Comparison of ENCODE assay signal across 7 cellular contexts in the genomic region with DNA sequence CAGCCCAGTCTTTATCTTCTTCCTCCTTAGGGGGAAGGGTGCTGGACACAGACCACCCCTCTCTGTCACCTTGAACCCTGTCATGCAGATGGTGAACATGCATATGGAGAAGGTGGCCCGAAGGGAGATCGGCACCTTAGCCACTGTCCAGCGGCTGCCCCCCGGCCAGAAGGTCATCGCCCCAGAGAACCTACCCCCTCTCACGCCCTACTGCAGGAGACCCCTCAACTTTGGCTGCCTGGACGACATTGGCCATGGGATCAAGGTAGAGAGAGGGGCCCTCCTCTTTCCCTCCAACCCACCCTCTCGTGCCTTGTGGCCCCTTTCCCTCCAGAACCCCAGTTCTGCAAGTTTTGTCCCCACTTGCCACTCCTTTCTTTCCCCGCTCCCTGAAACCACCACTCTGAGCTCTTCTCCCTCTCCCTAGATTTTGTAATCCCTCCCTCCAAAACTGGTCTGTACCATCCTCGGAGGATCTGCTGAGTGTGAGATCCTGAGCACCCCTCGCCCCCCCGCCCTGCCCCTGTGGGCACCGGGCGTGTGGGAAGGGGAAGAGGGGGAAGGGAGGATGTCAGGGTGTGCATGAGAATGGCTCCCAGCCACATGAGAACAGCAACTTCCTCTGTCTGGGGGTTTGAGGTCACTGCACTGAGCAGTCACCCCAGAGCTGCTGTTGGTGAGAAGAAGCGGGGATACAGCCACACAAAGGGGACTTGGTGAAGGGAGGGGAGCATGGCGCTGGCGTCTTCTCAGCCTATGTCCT. TPM values are rescaled to one million over a fixed set of nuclear protein-coding genes. Genes with fewer than 3 reads are reported as not detected.
DNase-seq lines count a peak whose midpoint lies in the region; ATAC-seq, FAIRE-seq and TF ChIP-seq lines count a peak whose summit lies in the region.

No MANE protein-coding gene starts in this region.

- peak overlapping the region; percentile 21 for H3K27ac ChIP-seq in vagina

- DNase-seq in GM19239 (ENCODE audit: insufficient read length, low spot score) (peak; percentile 82), left lobe of liver (ENCODE audit: low spot score) (no peak), vagina (ENCODE audit: extremely low spot score in 2 of 2) (no peak), dermis blood vessel endothelial cell (no peak)
- DNase-seq in activated CD8-positive, alpha-beta memory T cell treated with anti-CD3 and anti-CD28 coated beads, Interleukin-2, amount 50 U/mL, for 1 hour (ENCODE audit: extremely low read depth): peak; percentile 71

- H3K27me3 Mint-ChIP-seq in IgD-negative memory B cell: no peaks in the 10 kb centered on the region

- ATAC-seq in left lobe of liver: peak; percentile 44
- ATAC-seq in HG02970 (IDR thresholded peaks at IDR 0.05; ENCODE audit: low FRiP score, unreplicated experiment): no peak

- peaks cover 27% of the 10 kb centered on the region for H3K4me1 ChIP-seq in vagina

- TF ChIP-seq CTCF in vagina (IDR thresholded peaks at IDR 0.05): no peak

- H3K27me3 ChIP-seq in vagina: no peaks in the 10 kb centered on the region

- H3K4me3 Mint-ChIP-seq in IgD-negative memory B cell: peak overlapping the region; percentile 67 to 94 (median 80)

- H3K9me3 ChIP-seq in vagina: no peaks in the 10 kb centered on the region

- no peaks in the 10 kb centered on the region for H3K36me3 ChIP-seq in vagina

- H3K36me3 Mint-ChIP-seq in IgD-negative memory B cell: peaks cover 11% of the 10 kb centered on the region

- peak overlapping the region; percentile 95 to 98 (median 97) for H3K27ac Mint-ChIP-seq in IgD-negative memory B cell

- H3K4me3 ChIP-seq in vagina: no peak overlapping the region

- intact Hi-C loops in vagina (cut with DNase I): no loop called here

- no peak for TF ChIP-seq POLR2A in vagina (IDR thresholded peaks at IDR 0.05)

- peaks cover 48 to 54% (median 52%) of the 10 kb centered on the region in 3 donors for H3K4me1 Mint-ChIP-seq in IgD-negative memory B cell

- FAIRE-seq in GM19239 (lab: Jason Lieb, UNC): peak; percentile 97

- H3K9me3 Mint-ChIP-seq in IgD-negative memory B cell: no peaks in the 10 kb centered on the region

RNA-seq across cellular contexts. Expression of a gene that starts 7.3 kb away (rescaled TPM):
- 34.2 TPM for polyA plus RNA-seq in IgD-negative memory B cell
- total RNA-seq in left lobe of liver: 4.0 TPM
- 11.0 TPM for total RNA-seq in vagina
- total RNA-seq in dermis blood vessel endothelial cell: 12.9 and 21.7 TPM in 2 replicates

RNA-seq across cellular contexts. Expression of a gene that starts 7.5 kb away (rescaled TPM):
- 10.3 TPM for polyA plus RNA-seq in IgD-negative memory B cell
- total RNA-seq in left lobe of liver (0.20 TPM), vagina (6.6 TPM), dermis blood vessel endothelial cell (1.4 and 2.9 TPM in 2 replicates)

RNA-seq across cellular contexts. Expression of a gene that starts 12.8 kb away (rescaled TPM):
- 1.0 TPM for polyA plus RNA-seq in IgD-negative memory B cell
- 0.28 TPM for total RNA-seq in left lobe of liver
- not detected for total RNA-seq in vagina
- 0.14 TPM in 1 of 2 replicates, not detected in the other for total RNA-seq in dermis blood vessel endothelial cell

Comparison
In these comparisons a context has a peak if more than half of its experiments do, and no peak if none do; other contexts are left out.
1. DNase-seq: peak in GM19239 (single experiment) and activated CD8-positive, alpha-beta memory T cell treated with anti-CD3 and anti-CD28 coated beads, Interleukin-2, amount 50 U/mL, for 1 hour (single experiment); none in left lobe of liver (single experiment), vagina (0 of 2) and dermis blood vessel endothelial cell (single experiment).